ENCODE assay signal across 8 cellular contexts in genomic region chr17:49741009-49741691, GRCh38. TPM values are rescaled to one million over a fixed set of nuclear protein-coding genes. Genes with fewer than 3 reads are reported as not detected.
DNase-seq lines count a peak whose midpoint lies in the region; ATAC-seq and TF ChIP-seq lines count a peak whose summit lies in the region.

No MANE protein-coding gene starts in this region.

- no peaks in the 10 kb centered on the region for H3K9me2 ChIP-seq in MM.1S (replicated peaks; ENCODE audit: insufficient read depth, low read length)

- peaks cover 94% of the 10 kb centered on the region for H3K79me2 ChIP-seq in MM.1S (ENCODE audit: low read length)

- H3K27me3 Mint-ChIP-seq in dendritic cell treated with granulocyte-macrophage colony-stimulating factor and Interleukin-4, amounts not matched to agents 40 ng/mL and 50 ng/mL, for 4 days: no peaks in the 10 kb centered on the region

- TF ChIP-seq CTCF in MM.1S (IDR thresholded peaks at IDR 0.05; ENCODE audit: low read length): no peak

- peak overlapping the region; percentile 27 for H3K4me3 ChIP-seq in MM.1S (ENCODE audit: low read length)

- H3K36me3 Mint-ChIP-seq in dendritic cell treated with granulocyte-macrophage colony-stimulating factor and Interleukin-4, amounts not matched to agents 40 ng/mL and 50 ng/mL, for 4 days (ENCODE audit: low read depth): no peaks in the 10 kb centered on the region

- H3K9me3 Mint-ChIP-seq in dendritic cell treated with granulocyte-macrophage colony-stimulating factor and Interleukin-4, amounts not matched to agents 40 ng/mL and 50 ng/mL, for 4 days: no peaks in the 10 kb centered on the region

- peaks cover 45% of the 10 kb centered on the region for H3F3A ChIP-seq in MM.1S (ENCODE audit: insufficient read depth, low read length)

- peak overlapping the region; percentile 52 for H3K4me3 Mint-ChIP-seq in dendritic cell treated with granulocyte-macrophage colony-stimulating factor and Interleukin-4, amounts not matched to agents 40 ng/mL and 50 ng/mL, for 4 days

- H3K27ac ChIP-seq in MM.1S (ENCODE audit: low read length): peak overlapping the region; percentile 89

- H3K27me3 ChIP-seq in MM.1S (replicated peaks; ENCODE audit: insufficient read depth, low read length): no peaks in the 10 kb centered on the region

- H4K20me1 ChIP-seq in MM.1S (ENCODE audit: insufficient read depth, low read length): no peaks in the 10 kb centered on the region

- H3K4me1 ChIP-seq in MM.1S (ENCODE audit: low read length): peaks cover 52% of the 10 kb centered on the region

- peak; percentile 47 for ATAC-seq in GM18517 (IDR thresholded peaks at IDR 0.05; ENCODE audit: unreplicated experiment)

- H3K4me2 ChIP-seq in MM.1S (ENCODE audit: low read depth, low read length): peak overlapping the region; percentile 57

- H3K27ac Mint-ChIP-seq in dendritic cell treated with granulocyte-macrophage colony-stimulating factor and Interleukin-4, amounts not matched to agents 40 ng/mL and 50 ng/mL, for 4 days: peak overlapping the region; percentile 84

- peak; percentile 76 for DNase-seq in MM.1S
- DNase-seq in renal cortical epithelial cell (ENCODE audit: low read depth): peak; percentile 9
- no peak for DNase-seq in pons (ENCODE audit: low spot score)
- DNase-seq in NCI-H128 (lab: John Stamatoyannopoulos, UW; ENCODE audit: unreplicated experiment): no peak
- DNase-seq in HPDE6-E6E7 (ENCODE audit: extremely low spot score): no peak
- DNase-seq in HCEC 1CT: no peak

- H3K36me3 ChIP-seq in MM.1S (replicated peaks; ENCODE audit: insufficient read depth, low read length): no peaks in the 10 kb centered on the region; the same call in 1 of the 2 replicates

- intact Hi-C loops in dendritic cell treated with granulocyte-macrophage colony-stimulating factor and Interleukin-4, amounts not matched to agents 40 ng/mL and 50 ng/mL, for 4 days (cut with micrococcal nuclease): no loop called here

- H3K9me3 ChIP-seq in MM.1S (replicated peaks; ENCODE audit: insufficient read depth, low read length): no peaks in the 10 kb centered on the region

- peaks cover 88% of the 10 kb centered on the region for H3K4me1 Mint-ChIP-seq in dendritic cell treated with granulocyte-macrophage colony-stimulating factor and Interleukin-4, amounts not matched to agents 40 ng/mL and 50 ng/mL, for 4 days (ENCODE audit: low read depth)

- no peak overlapping the region for H2AFZ ChIP-seq in MM.1S (ENCODE audit: low read length)

- peak overlapping the region; percentile 49 for H3K9ac ChIP-seq in MM.1S (ENCODE audit: low read length)

RNA-seq across cellular contexts. Expression of gene FAM117A, which starts 22.8 kb away (rescaled TPM):
- 3.1 and 6.0 TPM in 2 replicates for total RNA-seq in renal cortical epithelial cell

RNA-seq across cellular contexts. Expression of gene SLC35B1, which starts 33.4 kb away (rescaled TPM):
- 34.9 and 65.8 TPM in 2 replicates for total RNA-seq in renal cortical epithelial cell

RNA-seq across cellular contexts. Expression of gene KAT7, which starts 47.3 kb away (rescaled TPM):
- 21.0 and 47.6 TPM in 2 replicates for total RNA-seq in renal cortical epithelial cell

Comparison
In these comparisons a context has a peak if more than half of its experiments do, and no peak if none do; other contexts are left out.
1. DNase-seq: peak in MM.1S (single experiment) and renal cortical epithelial cell (single experiment); none in pons (single experiment), NCI-H128 (single experiment), HPDE6-E6E7 (single experiment) and HCEC 1CT (single experiment).